Comparison of ENCODE assay signal across 17 cellular contexts in the genomic region with DNA sequence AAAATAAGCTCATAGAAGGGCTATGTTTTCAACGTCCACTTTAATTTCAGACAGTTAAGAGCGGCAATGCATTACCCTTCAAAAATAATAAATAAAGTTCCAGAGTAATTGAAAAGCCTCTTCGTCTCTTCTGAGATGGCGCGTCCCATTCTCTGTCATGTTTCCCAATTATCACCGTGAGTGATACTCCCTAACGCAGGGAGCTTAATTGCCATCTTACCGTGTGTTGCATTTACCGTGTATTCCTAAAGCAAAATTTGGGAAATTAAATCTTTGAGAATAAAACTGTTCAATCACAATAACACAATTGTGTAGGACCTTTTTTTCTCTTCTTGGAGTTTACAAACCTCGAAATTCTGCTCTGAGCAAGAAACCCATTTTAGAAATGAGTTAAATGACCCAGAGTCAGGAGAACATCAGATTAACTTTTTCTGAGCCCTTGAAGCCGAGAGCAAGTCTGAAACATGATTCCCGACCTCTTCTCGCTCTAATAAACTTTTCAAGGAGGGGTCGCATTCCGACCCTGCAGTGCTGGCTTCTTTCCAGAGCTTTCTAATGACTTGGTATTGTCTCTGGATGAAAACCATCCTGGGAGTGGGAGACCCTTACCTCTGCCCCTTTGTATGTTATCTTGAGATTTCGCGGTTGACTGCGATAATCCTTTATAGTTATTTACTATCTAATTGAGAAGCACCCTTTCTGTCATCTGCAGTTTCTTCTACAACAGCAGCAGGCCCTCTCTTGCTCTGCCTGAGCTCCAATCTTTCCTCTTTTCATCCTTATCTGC.
DNase-seq lines count a peak whose midpoint lies in the region; ATAC-seq and TF ChIP-seq lines count a peak whose summit lies in the region.
"Had no signal": no experiment of that assay in that cellular context is flagged by ENCODE, and none has a peak within 500 bp of the region (broad histone marks: within the 10 kb centered on the region; RNA-seq: fewer than 3 reads in every experiment).

No MANE protein-coding gene starts in this region.

- H3K4me3 Mint-ChIP-seq in endodermal cell, result no peak overlapping the region
- H3K4me3 Mint-ChIP-seq in neural progenitor cell, result peak overlapping the region; percentile 16
- H3K4me3 Mint-ChIP-seq in T-cell, result no peak overlapping the region

- DNase-seq in DMS79 (lab: John Stamatoyannopoulos, UW) (peak; percentile 49), HEK293T (ENCODE audit: extremely low spot score) (peak; percentile 28), endodermal cell (peak; percentile 52), neural progenitor cell (ENCODE audit: low spot score) (peak; percentile 71), NCI-H2029 treated with DMSO at 0.1 percent for 48 hours (lab: John Stamatoyannopoulos, UW) (no peak), OCI-M1 (lab: John Stamatoyannopoulos, UW) (no peak), T-cell (no peak)
- DNase-seq: ACHN, COR-L47, EL, HCEC 1CT, IMR-90, Kasumi-1, NCI-H187 treated with DMSO at 0.1 percent for 48 hours, NCI-H226, NCI-H774 had no signal

- peaks cover 51% of the 10 kb centered on the region for H3F3A ChIP-seq in neural progenitor cell (ENCODE audit: low read depth)

- H3K9me3 ChIP-seq in endodermal cell (ENCODE audit: control insufficient read depth, low read length), result no peaks in the 10 kb centered on the region
- H3K9me3 ChIP-seq in neural progenitor cell (ENCODE audit: low read depth), result no peaks in the 10 kb centered on the region

- H3K27ac Mint-ChIP-seq in endodermal cell, result no peak overlapping the region
- H3K27ac Mint-ChIP-seq in neural progenitor cell, result no peak overlapping the region
- no peak overlapping the region for H3K27ac Mint-ChIP-seq in T-cell

- H3K27me3 ChIP-seq in endodermal cell (ENCODE audit: control insufficient read depth, insufficient read depth, low read length, poor library complexity, severe bottlenecking) (no peaks in the 10 kb centered on the region), neural progenitor cell (no peaks in the 10 kb centered on the region)

- CTCF ChIA-PET in HEK293T (lab: Yijun Ruan, JAX) (interaction anchor here (2.1 kb wide), 1 partner anchor 63 kb away, joined by 5 read pairs; no protein-coding TSS in a partner anchor), T-cell (lab: Charles Lee) (interaction anchor here (0.7 to 0.8 kb wide), 2 partner anchors 131 to 247 kb away, joined by 3 to 8 read pairs; no protein-coding TSS in a partner anchor)

- H3K4me1 ChIP-seq in endodermal cell (ENCODE audit: control insufficient read depth, insufficient read depth, low read length) (peaks cover 11% of the 10 kb centered on the region), neural progenitor cell (peaks cover 76% of the 10 kb centered on the region)

- H3K4me3 ChIP-seq in endodermal cell (ENCODE audit: low read length), result no peak overlapping the region
- H3K4me3 ChIP-seq in neural progenitor cell, result no peak overlapping the region

- no peak overlapping the region for H3K27ac ChIP-seq in endodermal cell (ENCODE audit: low read depth, low read length)
- H3K27ac ChIP-seq in neural progenitor cell, result peak overlapping the region; percentile 60

- no peaks in the 10 kb centered on the region for H3K79me2 ChIP-seq in neural progenitor cell (ENCODE audit: low read depth)

- H3K36me3 ChIP-seq in endodermal cell (ENCODE audit: control insufficient read depth, insufficient read depth, low read length) (no peaks in the 10 kb centered on the region), neural progenitor cell (no peaks in the 10 kb centered on the region)

- ATAC-seq in T-cell (replicated peaks in 1 of 4) (no peak), GM19351 (IDR thresholded peaks at IDR 0.05; ENCODE audit: unreplicated experiment) (no peak)

- H3K27me3 Mint-ChIP-seq in endodermal cell (ENCODE audit: insufficient read depth) (no peaks in the 10 kb centered on the region), neural progenitor cell (ENCODE audit: insufficient read depth, low read depth) (peaks cover 12% of the 10 kb centered on the region), T-cell (peaks cover 0 to 7% of the 10 kb centered on the region in 2 donors)

- WGBS in endodermal cell (ENCODE audit: insufficient coverage in 1 of 2, insufficient read length in 1 of 2), 2 experiments, result 80 to 85% methylated on average over 14 to 18 of the region's 18 CpGs

- no peaks in the 10 kb centered on the region for H3K36me3 Mint-ChIP-seq in endodermal cell (ENCODE audit: low read depth)
- H3K36me3 Mint-ChIP-seq in neural progenitor cell, result no peaks in the 10 kb centered on the region
- no peaks in the 10 kb centered on the region for H3K36me3 Mint-ChIP-seq in T-cell

- H3K9me3 Mint-ChIP-seq in endodermal cell (no peaks in the 10 kb centered on the region), neural progenitor cell (no peaks in the 10 kb centered on the region), T-cell (no peaks in the 10 kb centered on the region)

- H3K4me1 Mint-ChIP-seq in endodermal cell (peaks cover 20% of the 10 kb centered on the region), neural progenitor cell (peaks cover 84% of the 10 kb centered on the region), T-cell (no peaks in the 10 kb centered on the region)

- TF ChIP-seq CTCF in endodermal cell (conservative IDR thresholded peaks at IDR 0.05) (no peak), neural progenitor cell (IDR thresholded peaks at IDR 0.05) (no peak)

- H4K20me1 ChIP-seq in neural progenitor cell (ENCODE audit: low read depth), result no peaks in the 10 kb centered on the region

- H3K4me2 ChIP-seq in neural progenitor cell, result peak overlapping the region; percentile 47

- no peak overlapping the region for H2AFZ ChIP-seq in neural progenitor cell (replicated peaks)

- H3K9ac ChIP-seq in endodermal cell (ENCODE audit: extremely low read depth, low read length, poor library complexity, severe bottlenecking), result no peak overlapping the region
- no peak overlapping the region for H3K9ac ChIP-seq in neural progenitor cell

- POLR2A ChIA-PET in HEK293T (lab: Yijun Ruan, JAX), result interaction anchor here (0.6 kb wide), 1 partner anchor 120 kb away, joined by 3 read pairs; no protein-coding TSS in a partner anchor
- POLR2A ChIA-PET in T-cell (lab: Charles Lee), result no interaction called here

TF ChIP-seq in HEK293T, 16 proteins besides CTCF, POLR2A, EP300 and RAD21:
- TF ChIP-seq BHLHE40 (IDR thresholded peaks at IDR 0.05; ENCODE audit: borderline replicate concordance), result no peak
- TF ChIP-seq FOXA1 (IDR thresholded peaks at IDR 0.05), result no peak

Comparison
In these comparisons a context has a peak if more than half of its experiments do, and no peak if none do; other contexts are left out.
1. DNase-seq: peak in DMS79 (single experiment), HEK293T (single experiment), endodermal cell (single experiment) and neural progenitor cell (single experiment); none in NCI-H2029 treated with DMSO at 0.1 percent for 48 hours (single experiment), OCI-M1 (single experiment) and T-cell (0 of 34).